18 cellular contexts compared by ENCODE assay signal in genomic region chr2:233244818-233245217, GRCh38. TPM values are rescaled to one million over a fixed set of nuclear protein-coding genes. Genes with fewer than 3 reads are reported as not detected.
DNase-seq lines count a peak whose midpoint lies in the region; ATAC-seq, FAIRE-seq and TF ChIP-seq lines count a peak whose summit lies in the region.
"Had no signal": no experiment of that assay in that cellular context is flagged by ENCODE, and none has a peak within 500 bp of the region (broad histone marks: within the 10 kb centered on the region; RNA-seq: fewer than 3 reads in every experiment).

No MANE protein-coding gene starts in this region.

- H2AFZ ChIP-seq in IMR-90 (replicated peaks; ENCODE audit: low read length, poor library complexity) (peak overlapping the region; percentile 49), astrocyte (ENCODE audit: low read depth, low read length) (peak overlapping the region; percentile 16)

- no peak overlapping the region for H3K23ac ChIP-seq in IMR-90 (ENCODE audit: low read depth, low read length)
- no peak overlapping the region for H3K23ac ChIP-seq in mesendoderm (ENCODE audit: low read length)

- H3K79me2 ChIP-seq in astrocyte (ENCODE audit: insufficient read depth, low read length) (no peaks in the 10 kb centered on the region), mesendoderm (ENCODE audit: control insufficient read depth, insufficient read depth, low read length) (no peaks in the 10 kb centered on the region)

- H2AK5ac ChIP-seq in IMR-90 (ENCODE audit: low read depth, low read length) (no peak overlapping the region), mesendoderm (ENCODE audit: low read length) (no peak overlapping the region)

- CTCF ChIA-PET in CD8-positive, alpha-beta T cell (lab: Charles Lee): interaction anchor here (1.1 to 1.2 kb wide), 2 partner anchors 10 to 191 kb away, joined by 3 to 8 read pairs; no protein-coding TSS in a partner anchor
- CTCF ChIA-PET in IMR-90 (lab: Yijun Ruan, JAX): no interaction called here

- H3K4me1 ChIP-seq in CD8-positive, alpha-beta T cell (ENCODE audit: insufficient read depth, low read length): peaks cover 41% of the 10 kb centered on the region
- H3K4me1 ChIP-seq in IMR-90 (ENCODE audit: control insufficient read depth, insufficient read depth, low read length): no peaks in the 10 kb centered on the region
- H3K4me1 ChIP-seq in astrocyte (ENCODE audit: insufficient read depth, low read length): no peaks in the 10 kb centered on the region
- no peaks in the 10 kb centered on the region for H3K4me1 ChIP-seq in mesendoderm (ENCODE audit: control insufficient read depth, low read depth, low read length)
- no peaks in the 10 kb centered on the region for H3K4me1 ChIP-seq in lower lobe of right lung
- H3K4me1 ChIP-seq: right lobe of liver, testis had no signal

- TF ChIP-seq CTCF in CD8-positive, alpha-beta T cell (IDR thresholded peaks at IDR 0.05): no peak
- TF ChIP-seq CTCF in IMR-90 (conservative IDR thresholded peaks at IDR 0.05; ENCODE audit: low read depth, low read length) (no peak), astrocyte (IDR thresholded peaks at IDR 0.05; ENCODE audit: insufficient read depth, low read depth, low read length) (no peak), lower lobe of right lung (IDR thresholded peaks at IDR 0.05) (no peak)

- H3K4ac ChIP-seq in IMR-90 (ENCODE audit: low read depth, low read length) (no peak overlapping the region), mesendoderm (ENCODE audit: low read depth, low read length) (no peak overlapping the region)

- H3K18ac ChIP-seq in IMR-90 (ENCODE audit: low read depth, low read length) (no peak overlapping the region), mesendoderm (ENCODE audit: low read length) (no peak overlapping the region)

- H2BK20ac ChIP-seq in IMR-90 (ENCODE audit: low read depth, low read length): no peak overlapping the region

- no peak overlapping the region for H2BK120ac ChIP-seq in IMR-90 (ENCODE audit: low read depth, low read length)
- H2BK120ac ChIP-seq in mesendoderm (ENCODE audit: low read depth, low read length): no peak overlapping the region

- no peaks in the 10 kb centered on the region for H3K27me3 Mint-ChIP-seq in CD8-positive, alpha-beta T cell (ENCODE audit: low read depth)
- peaks cover 1% of the 10 kb centered on the region for H3K27me3 Mint-ChIP-seq in astrocyte (ENCODE audit: low read depth, unreplicated experiment)
- H3K27me3 Mint-ChIP-seq in naive thymus-derived CD8-positive, alpha-beta T cell: no peaks in the 10 kb centered on the region
- H3K27me3 Mint-ChIP-seq: activated CD8-positive, alpha-beta memory T cell treated with anti-CD3 and anti-CD28 coated beads, Interleukin-2, amount 10 ng/mL, durations not matched to agents 7 days and 5 days; IgD-negative memory B cell had no signal

- no peak for TF ChIP-seq RAD21 in IMR-90 (IDR thresholded peaks at IDR 0.05; ENCODE audit: low read length)

- no peaks in the 10 kb centered on the region for H3K27me3 ChIP-seq in CD8-positive, alpha-beta T cell (ENCODE audit: insufficient read depth, low read length)
- H3K27me3 ChIP-seq in IMR-90 (ENCODE audit: control insufficient read depth, insufficient read depth, low read length): peaks cover 4% of the 10 kb centered on the region; the same call in 1 of the 2 replicates
- no peaks in the 10 kb centered on the region for H3K27me3 ChIP-seq in astrocyte (ENCODE audit: insufficient read depth, low read length)
- no peaks in the 10 kb centered on the region for H3K27me3 ChIP-seq in mesendoderm (ENCODE audit: insufficient read depth, low read length, poor library complexity)
- no peaks in the 10 kb centered on the region for H3K27me3 ChIP-seq in lower lobe of right lung (ENCODE audit: low read depth)
- H3K27me3 ChIP-seq: right lobe of liver, testis had no signal

- no peak overlapping the region for H2BK5ac ChIP-seq in IMR-90 (ENCODE audit: low read depth, low read length, poor library complexity, severe bottlenecking)
- no peak overlapping the region for H2BK5ac ChIP-seq in mesendoderm (ENCODE audit: low read length)

- H3K9me3 Mint-ChIP-seq in CD8-positive, alpha-beta T cell: no peaks in the 10 kb centered on the region
- no peaks in the 10 kb centered on the region for H3K9me3 Mint-ChIP-seq in astrocyte (ENCODE audit: unreplicated experiment)
- no peaks in the 10 kb centered on the region for H3K9me3 Mint-ChIP-seq in naive thymus-derived CD8-positive, alpha-beta T cell
- H3K9me3 Mint-ChIP-seq: IgD-negative memory B cell had no signal

- H4K20me1 ChIP-seq in IMR-90 (ENCODE audit: insufficient read depth, low read length): no peaks in the 10 kb centered on the region
- no peaks in the 10 kb centered on the region for H4K20me1 ChIP-seq in astrocyte (ENCODE audit: insufficient read depth, low read length)

- BruUV-seq in IMR-90 (replicated peaks; lab: Mats Ljungman, UMichigan): no TSS peak

- no peak overlapping the region for H3K14ac ChIP-seq in IMR-90 (replicated peaks; ENCODE audit: low read depth, low read length)

- in situ Hi-C loops in IMR-90 (cut with MboI; ENCODE audit: low sequenced_read_pairs): no loop called here

- H3K9ac ChIP-seq in IMR-90 (ENCODE audit: low read depth, low read length) (no peak overlapping the region), astrocyte (ENCODE audit: low read length) (no peak overlapping the region), mesendoderm (ENCODE audit: low read length) (no peak overlapping the region)

- no peak for ATAC-seq in CD8-positive, alpha-beta T cell
- ATAC-seq in IMR-90 (ENCODE audit: low read depth) (no peak), HG02884 (IDR thresholded peaks at IDR 0.05; ENCODE audit: unreplicated experiment) (no peak), lower lobe of right lung (no peak)
- no peak for ATAC-seq in naive thymus-derived CD8-positive, alpha-beta T cell
- ATAC-seq: activated CD8-positive, alpha-beta memory T cell treated with anti-CD3 and anti-CD28 coated beads, Interleukin-2, amount 10 ng/mL, durations not matched to agents 7 days and 5 days; right lobe of liver had no signal

- no peak overlapping the region for H3K4me3 Mint-ChIP-seq in CD8-positive, alpha-beta T cell
- no peak overlapping the region for H3K4me3 Mint-ChIP-seq in astrocyte (ENCODE audit: unreplicated experiment)
- peak overlapping the region in 1 of 10 donors; percentile 22 for H3K4me3 Mint-ChIP-seq in naive thymus-derived CD8-positive, alpha-beta T cell
- H3K4me3 Mint-ChIP-seq: activated CD8-positive, alpha-beta memory T cell treated with anti-CD3 and anti-CD28 coated beads, Interleukin-2, amount 10 ng/mL, durations not matched to agents 7 days and 5 days had no signal

- intact Hi-C loops in CD8-positive, alpha-beta T cell (cut with DNase I, micrococcal nuclease): loop anchor here in 1 of 2 experiments (5.0 kb wide), 1 partner anchor 33 kb away; no protein-coding TSS in a partner anchor
- intact Hi-C loops in IMR-90 (cut with micrococcal nuclease): no loop called here
- intact Hi-C loops in lower lobe of right lung (cut with DNase I): no loop called here

- H3K9me1 ChIP-seq in IMR-90 (ENCODE audit: insufficient read depth, low read length): no peaks in the 10 kb centered on the region

- H4K91ac ChIP-seq in IMR-90 (ENCODE audit: insufficient read depth, low read depth, low read length): no peak overlapping the region

- no peak for FAIRE-seq in astrocyte (lab: Jason Lieb, UNC)

- H3K36me3 Mint-ChIP-seq in CD8-positive, alpha-beta T cell: no peaks in the 10 kb centered on the region
- no peaks in the 10 kb centered on the region for H3K36me3 Mint-ChIP-seq in astrocyte (ENCODE audit: low read depth, unreplicated experiment)
- H3K36me3 Mint-ChIP-seq in naive thymus-derived CD8-positive, alpha-beta T cell: no peaks in the 10 kb centered on the region
- H3K36me3 Mint-ChIP-seq: activated CD8-positive, alpha-beta memory T cell treated with anti-CD3 and anti-CD28 coated beads, Interleukin-2, amount 10 ng/mL, durations not matched to agents 7 days and 5 days; IgD-negative memory B cell had no signal

- WGBS in IMR-90 (ENCODE audit: extremely low coverage in 2 of 2, insufficient read length in 1 of 2), 2 experiments: 67% methylated on average over 3 of the region's 5 CpGs; no CpG with 5 or more reads in 1 of the 2 experiments
- WGBS in mesendoderm (ENCODE audit: extremely low coverage, insufficient coverage, low lambda C conversion rate): no CpG with 5 or more reads among the region's 5 CpGs

- TF ChIP-seq POLR2A in IMR-90 (IDR thresholded peaks at IDR 0.05; ENCODE audit: low read depth, low read length): no peak

- H3K4me1 Mint-ChIP-seq in CD8-positive, alpha-beta T cell (ENCODE audit: low read depth): peaks cover 58% of the 10 kb centered on the region
- peaks cover 6% of the 10 kb centered on the region for H3K4me1 Mint-ChIP-seq in astrocyte (ENCODE audit: low read depth, unreplicated experiment)
- H3K4me1 Mint-ChIP-seq in naive thymus-derived CD8-positive, alpha-beta T cell: peaks cover 25 to 75% (median 71%) of the 10 kb centered on the region in 4 donors

- POLR2A ChIA-PET in CD8-positive, alpha-beta T cell (lab: Charles Lee): no interaction called here
- POLR2A ChIA-PET in IMR-90 (lab: Charles Lee; ENCODE audit: unreplicated experiment): no interaction called here
- POLR2A ChIA-PET in naive thymus-derived CD8-positive, alpha-beta T cell (lab: Charles Lee): interaction anchor here (1.2 kb wide), 1 partner anchor 23 kb away, joined by 3 read pairs; no protein-coding TSS in a partner anchor

- H2AK9ac ChIP-seq in IMR-90 (replicated peaks; ENCODE audit: low read depth, low read length, poor library complexity): no peak overlapping the region

- no peaks in the 10 kb centered on the region for H3K79me1 ChIP-seq in IMR-90 (ENCODE audit: low read depth in 1 of 2, low read length in 2 of 2)
- H3K79me1 ChIP-seq in mesendoderm (ENCODE audit: low read length): no peaks in the 10 kb centered on the region

- H4K8ac ChIP-seq in IMR-90 (ENCODE audit: low read depth in 2 of 2, low read length in 2 of 2): no peak overlapping the region
- H4K8ac ChIP-seq in mesendoderm (ENCODE audit: low read depth, low read length): no peak overlapping the region

- no peaks in the 10 kb centered on the region for H3K36me3 ChIP-seq in CD8-positive, alpha-beta T cell (ENCODE audit: insufficient read depth, low read length)
- H3K36me3 ChIP-seq in IMR-90 (ENCODE audit: control insufficient read depth, insufficient read depth, low read length) (no peaks in the 10 kb centered on the region), astrocyte (ENCODE audit: insufficient read depth, low read length) (no peaks in the 10 kb centered on the region), mesendoderm (ENCODE audit: control insufficient read depth, insufficient read depth, low read length) (no peaks in the 10 kb centered on the region), lower lobe of right lung (no peaks in the 10 kb centered on the region)
- H3K36me3 ChIP-seq: right lobe of liver had no signal

- no peaks in the 10 kb centered on the region for H3K9me3 ChIP-seq in CD8-positive, alpha-beta T cell (ENCODE audit: low read length)
- H3K9me3 ChIP-seq in IMR-90 (ENCODE audit: control insufficient read depth, insufficient read depth, low read length): no peaks in the 10 kb centered on the region
- no peaks in the 10 kb centered on the region for H3K9me3 ChIP-seq in astrocyte (ENCODE audit: insufficient read depth, low read depth, low read length)
- H3K9me3 ChIP-seq in lower lobe of right lung: no peaks in the 10 kb centered on the region
- H3K9me3 ChIP-seq: right lobe of liver, testis had no signal

- H3K56ac ChIP-seq in IMR-90 (ENCODE audit: extremely low read depth, insufficient read depth, low read length) (no peak overlapping the region), mesendoderm (ENCODE audit: low read length) (no peak overlapping the region)

- no peak overlapping the region for H4K5ac ChIP-seq in IMR-90 (ENCODE audit: low read depth, low read length)
- H4K5ac ChIP-seq in mesendoderm (ENCODE audit: low read length): no peak overlapping the region

- no peak for DNase-seq in CD8-positive, alpha-beta T cell
- peak; percentile 16 for DNase-seq in IMR-90
- DNase-seq in astrocyte (ENCODE audit: low read depth): no peak
- no peak for DNase-seq in naive thymus-derived CD8-positive, alpha-beta T cell
- DNase-seq in mesendoderm: no peak
- DNase-seq in lower lobe of right lung: no peak
- DNase-seq: activated CD4-positive, CD25-positive, alpha-beta regulatory T cell; activated CD8-positive, alpha-beta memory T cell treated with anti-CD3 and anti-CD28 coated beads, Interleukin-2, amount 10 ng/mL, durations not matched to agents 7 days and 5 days; activated gamma-delta T cell; cortex of kidney; head of caudate nucleus; NCI-H1105 treated with DMSO at 0.1 percent for 48 hours; right lobe of liver; RPMI8226; stimulated activated CD4-positive, alpha-beta T cell treated with anti-CD3 and anti-CD28 coated beads, Interleukin-2, amount 100 ng/mL, for 48 hours; testis had no signal

- H3K4me2 ChIP-seq in IMR-90 (ENCODE audit: low read depth, low read length) (no peak overlapping the region), astrocyte (ENCODE audit: low read length) (no peak overlapping the region), mesendoderm (ENCODE audit: low read length) (no peak overlapping the region)

- no peak overlapping the region for H3K27ac ChIP-seq in CD8-positive, alpha-beta T cell (ENCODE audit: low read depth, low read length)
- H3K27ac ChIP-seq in IMR-90 (ENCODE audit: insufficient read depth, low read length) (no peak overlapping the region), astrocyte (ENCODE audit: low read depth, low read length) (no peak overlapping the region), mesendoderm (ENCODE audit: low read depth, low read length) (no peak overlapping the region), lower lobe of right lung (no peak overlapping the region)
- H3K27ac ChIP-seq: right lobe of liver, testis had no signal

- dilution Hi-C loops in IMR-90 (cut with HindIII; ENCODE audit: low sequenced_read_pairs, unreplicated experiment): no loop called here

- peak overlapping the region; percentile 73 for H3K27ac Mint-ChIP-seq in CD8-positive, alpha-beta T cell
- H3K27ac Mint-ChIP-seq in astrocyte (ENCODE audit: unreplicated experiment): no peak overlapping the region
- H3K27ac Mint-ChIP-seq in naive thymus-derived CD8-positive, alpha-beta T cell: peak overlapping the region in 9 of 10 donors; percentile 45 to 91 (median 83)
- H3K27ac Mint-ChIP-seq: activated CD8-positive, alpha-beta memory T cell treated with anti-CD3 and anti-CD28 coated beads, Interleukin-2, amount 10 ng/mL, durations not matched to agents 7 days and 5 days; IgD-negative memory B cell had no signal

- H2BK15ac ChIP-seq in IMR-90 (ENCODE audit: low read depth, low read length): no peak overlapping the region
- H2BK15ac ChIP-seq in mesendoderm (replicated peaks; ENCODE audit: low read depth): no peak overlapping the region

- H3K4me3 ChIP-seq in CD8-positive, alpha-beta T cell (ENCODE audit: low read depth, low read length): no peak overlapping the region
- H3K4me3 ChIP-seq in IMR-90 (ENCODE audit: insufficient read depth, low read depth, low read length) (no peak overlapping the region), astrocyte (ENCODE audit: insufficient read depth, low read depth, low read length) (no peak overlapping the region), mesendoderm (ENCODE audit: low read length) (no peak overlapping the region), lower lobe of right lung (no peak overlapping the region)
- H3K4me3 ChIP-seq: right lobe of liver, testis had no signal

RNA-seq across cellular contexts. Expression of gene ATG16L1, which starts 6.7 kb away (rescaled TPM):
- 100 to 1,000 TPM; 156 to 164 TPM for total RNA-seq in CD8-positive, alpha-beta T cell
- total RNA-seq in IMR-90 (2012; rRNA removed) (26.2 and 26.9 TPM in 2 replicates), astrocyte (30.7 and 31.6 TPM in 2 replicates), lower lobe of right lung (21.4 TPM)
- 17.6 and 20.0 TPM in 2 replicates for polyA plus RNA-seq in IMR-90 (2012; rRNA removed)
- 14.7 and 16.6 TPM in 2 replicates for polyA plus RNA-seq in IMR-90 (2012; cell fraction: cytosol; rRNA removed)
- polyA plus RNA-seq in IMR-90 (2012; cell fraction: nucleus; rRNA removed; ENCODE audit: low replicate concordance): 38.1 and 55.3 TPM in 2 replicates
- total RNA-seq in naive thymus-derived CD8-positive, alpha-beta T cell: 10 to 100 TPM; 76.4 to 78.5 TPM
- polyA plus RNA-seq in naive thymus-derived CD8-positive, alpha-beta T cell: 10 to 100 TPM; 12.4 to 19.3 (median 15.7) TPM
- polyA plus RNA-seq in mesendoderm (2013, experiment 1 of 2): 15.4 TPM
- polyA plus RNA-seq in mesendoderm (2013, experiment 2 of 2): 16.0 TPM
